Comparison of ENCODE assay signal across 1 cellular context in the genomic region with DNA sequence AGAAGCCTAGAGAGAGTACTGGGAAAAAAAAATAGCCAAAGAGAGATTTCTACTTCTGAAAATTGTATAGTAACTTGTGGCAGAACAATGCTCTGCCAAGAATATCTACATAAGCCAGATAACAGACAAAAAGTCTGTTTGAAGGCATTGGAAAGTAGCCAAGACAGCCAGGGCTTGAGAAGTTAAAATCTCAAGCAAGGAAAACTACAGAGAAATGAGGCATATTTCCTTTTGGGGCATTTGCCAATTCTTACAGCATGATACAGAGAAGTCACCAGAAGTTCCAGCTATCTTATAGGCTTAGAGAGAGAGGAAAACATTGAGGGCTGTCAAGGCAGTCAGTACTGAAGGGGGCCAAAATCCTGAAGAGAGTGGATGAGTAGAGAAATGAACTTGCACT.
TF ChIP-seq lines count a peak whose summit lies in the region.

No MANE protein-coding gene starts in this region.

TF ChIP-seq in IMR-90, 13 proteins besides CTCF, POLR2A, EP300 and RAD21:
- TF ChIP-seq MAFK (IDR thresholded peaks at IDR 0.05; ENCODE audit: low read depth, low read length): no peak
- TF ChIP-seq RFX5 (IDR thresholded peaks at IDR 0.05; ENCODE audit: low read depth, low read length): no peak
- TF ChIP-seq CEBPB (IDR thresholded peaks at IDR 0.05; ENCODE audit: low read depth, low read length): no peak
- TF ChIP-seq RCOR1 (IDR thresholded peaks at IDR 0.05; ENCODE audit: insufficient replicate concordance, low read length): no peak
- TF ChIP-seq BHLHE40 (IDR thresholded peaks at IDR 0.05; ENCODE audit: low read depth, low read length): no peak
- no peak for TF ChIP-seq MXI1 (IDR thresholded peaks at IDR 0.05; ENCODE audit: borderline replicate concordance, low read depth, low read length)
- TF ChIP-seq, protein P1, sequence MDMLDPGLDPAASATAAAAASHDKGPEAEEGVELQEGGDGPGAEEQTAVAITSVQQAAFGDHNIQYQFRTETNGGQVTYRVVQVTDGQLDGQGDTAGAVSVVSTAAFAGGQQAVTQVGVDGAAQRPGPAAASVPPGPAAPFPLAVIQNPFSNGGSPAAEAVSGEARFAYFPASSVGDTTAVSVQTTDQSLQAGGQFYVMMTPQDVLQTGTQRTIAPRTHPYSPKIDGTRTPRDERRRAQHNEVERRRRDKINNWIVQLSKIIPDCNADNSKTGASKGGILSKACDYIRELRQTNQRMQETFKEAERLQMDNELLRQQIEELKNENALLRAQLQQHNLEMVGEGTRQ (IDR thresholded peaks at IDR 0.05; ENCODE audit: low read depth, low read length): no peak
- no peak for TF ChIP-seq MAZ (IDR thresholded peaks at IDR 0.05; ENCODE audit: borderline replicate concordance, low read depth, low read length)
TF ChIP-seq in IMR-90: peak in this region for 0.
